Comparison of ENCODE assay signal across 36 cellular contexts in the genomic region with DNA sequence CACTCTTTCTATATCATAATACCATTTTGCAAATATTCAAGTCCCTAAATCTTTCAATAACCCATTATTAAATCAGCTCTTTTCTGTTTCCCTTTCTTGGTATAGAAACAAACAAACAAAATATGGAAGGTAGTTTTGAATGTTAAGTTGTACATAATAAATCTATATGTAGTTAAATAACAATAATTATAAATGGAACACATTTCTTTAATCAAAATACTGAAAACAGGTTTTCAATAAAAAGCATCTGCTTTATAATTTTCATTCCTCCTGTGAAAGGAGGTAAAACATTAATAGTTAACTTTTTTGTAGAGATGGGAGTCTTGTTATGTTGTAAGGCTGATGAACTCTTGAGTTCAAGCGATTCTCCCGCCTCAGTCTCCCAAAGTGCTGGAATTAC. TPM values are rescaled to one million over a fixed set of nuclear protein-coding genes. Genes with fewer than 3 reads are reported as not detected.
DNase-seq lines count a peak whose midpoint lies in the region; ATAC-seq, FAIRE-seq and TF ChIP-seq lines count a peak whose summit lies in the region.
"Had no signal": no experiment of that assay in that cellular context is flagged by ENCODE, and none has a peak within 500 bp of the region (broad histone marks: within the 10 kb centered on the region; RNA-seq: fewer than 3 reads in every experiment).

No MANE protein-coding gene starts in this region.

- no peaks in the 10 kb centered on the region for H4K20me1 ChIP-seq in K562 (replicated peaks; ENCODE audit: control insufficient read depth, insufficient read depth, low read length)
- H4K20me1 ChIP-seq: BLaER1; BLaER1 treated with 17β-estradiol and CSF1 and Interleukin-3, amounts not matched to agents 10 nM and 100 nM had no signal

- H3K27ac ChIP-seq in K562 (ENCODE audit: extremely low read depth, low read depth, low read length) (no peak overlapping the region), pancreas (no peak overlapping the region)
- H3K27ac ChIP-seq: 22Rv1; A549; BLaER1; BLaER1 treated with 17β-estradiol and CSF1 and Interleukin-3, amounts not matched to agents 10 nM and 100 nM; C4-2B had no signal

- POLR2A ChIA-PET in K562 (lab: Yijun Ruan, JAX): no interaction called here

- H3K27me3 ChIP-seq in K562 (ENCODE audit: control insufficient read depth in 2 of 2, insufficient read depth in 2 of 2, low read length in 2 of 2) (no peaks in the 10 kb centered on the region), pancreas (no peaks in the 10 kb centered on the region)
- H3K27me3 ChIP-seq: BE2C; BLaER1; BLaER1 treated with 17β-estradiol and CSF1 and Interleukin-3, amounts not matched to agents 10 nM and 100 nM had no signal

- no TSS peak for BruUV-seq in K562 (replicated peaks; lab: Mats Ljungman, UMichigan)

- H3K36me3 Mint-ChIP-seq in activated T-cell treated with anti-CD3 and anti-CD28 coated beads, Interleukin-2, amount 50 U/mL, for 72 hours (ENCODE audit: insufficient read depth in 2 of 2): no peaks in the 10 kb centered on the region
- H3K36me3 Mint-ChIP-seq: CD14-positive monocyte; CD4-positive, alpha-beta memory T cell; CD4-positive, CD25-positive, alpha-beta regulatory T cell; CD8-positive, alpha-beta memory T cell; CD8-positive, alpha-beta T cell had no signal

- no peak for TF ChIP-seq CTCF in K562 (IDR thresholded peaks at IDR 0.05 in 2 of 3, conservative IDR thresholded peaks at IDR 0.05 in 1 of 3; ENCODE audit: insufficient read depth in 2 of 3, low read depth in 1 of 3, low read length in 3 of 3)
- TF ChIP-seq CTCF in pancreas (IDR thresholded peaks at IDR 0.05): no peak

- no peak overlapping the region for H3K4me3 Mint-ChIP-seq in activated T-cell treated with anti-CD3 and anti-CD28 coated beads, Interleukin-2, amount 50 U/mL, for 72 hours
- H3K4me3 Mint-ChIP-seq: B cell; CD14-positive monocyte; CD4-positive, alpha-beta memory T cell; CD4-positive, alpha-beta T cell; CD4-positive, CD25-positive, alpha-beta regulatory T cell; CD8-positive, alpha-beta memory T cell; CD8-positive, alpha-beta T cell had no signal

- H3K79me2 ChIP-seq in K562 (ENCODE audit: control insufficient read depth, insufficient read depth, low read length): no peaks in the 10 kb centered on the region

- H3K27ac Mint-ChIP-seq in activated T-cell treated with anti-CD3 and anti-CD28 coated beads, Interleukin-2, amount 50 U/mL, for 72 hours: no peak overlapping the region
- H3K27ac Mint-ChIP-seq: B cell; CD14-positive monocyte; CD4-positive, alpha-beta memory T cell; CD4-positive, alpha-beta T cell; CD8-positive, alpha-beta memory T cell; CD8-positive, alpha-beta T cell had no signal

- peak; percentile 66 for FAIRE-seq in G401.6 (lab: Jason Lieb, UNC)
- no peak for FAIRE-seq in K562 (lab: Jason Lieb, UNC)
- peak; percentile 36 for FAIRE-seq in colon (lab: Jason Lieb, UNC)
- FAIRE-seq in pancreas (lab: Jason Lieb, UNC): peak; percentile 51
- FAIRE-seq: A549, D721Med had no signal

- WGBS in K562 (ENCODE audit: insufficient coverage, low coverage, missing lambda C conversion rate): 30% methylated on average over 2 of the region's 2 CpGs
- WGBS in pancreas, 2 donors: 96% methylated on average over 2 of the region's 2 CpGs

- intact Hi-C loops in K562 (cut with micrococcal nuclease) (no loop called here), pancreas (cut with DNase I) (no loop called here)

- H3K4me1 ChIP-seq in K562 (replicated peaks in 1 of 2; ENCODE audit: control insufficient read depth in 2 of 2, insufficient read depth in 2 of 2, low read length in 2 of 2): no peaks in the 10 kb centered on the region
- H3K4me1 ChIP-seq in pancreas: no peaks in the 10 kb centered on the region
- H3K4me1 ChIP-seq: A549, BE2C, BLaER1, Caco-2 had no signal

- no peak for TF ChIP-seq EP300 in K562 (IDR thresholded peaks at IDR 0.05; ENCODE audit: low read length)

- no peaks in the 10 kb centered on the region for H3K27me3 Mint-ChIP-seq in activated T-cell treated with anti-CD3 and anti-CD28 coated beads, Interleukin-2, amount 50 U/mL, for 72 hours (ENCODE audit: low read depth)
- H3K27me3 Mint-ChIP-seq: B cell; CD4-positive, alpha-beta memory T cell; CD4-positive, alpha-beta T cell; CD8-positive, alpha-beta memory T cell had no signal

- in situ Hi-C loops in K562 (cut with MboI): no loop called here

- CTCF ChIA-PET in K562 (lab: Yijun Ruan, JAX; ENCODE audit: low intra/inter-chr PET ratio): no interaction called here

- H3K4me2 ChIP-seq in K562 (ENCODE audit: insufficient read depth, low read length): no peak overlapping the region
- H3K4me2 ChIP-seq: A549; BLaER1; BLaER1 treated with 17β-estradiol and CSF1 and Interleukin-3, amounts not matched to agents 10 nM and 100 nM had no signal

- TF ChIP-seq POLR2A in K562 (conservative IDR thresholded peaks at IDR 0.05): no peak

- no peak for TF ChIP-seq RAD21 in K562 (CRISPR knock-in tag; conservative IDR thresholded peaks at IDR 0.05 in 1 of 2, IDR thresholded peaks at IDR 0.05 in 1 of 2)

- DNase-seq in K562 (ENCODE audit: extremely low read depth in 1 of 4, low spot score in 3 of 4) (no peak), pancreas (no peak), NCI-H1694 treated with DMSO at 0.1 percent for 48 hours (lab: John Stamatoyannopoulos, UW) (no peak)
- no peak for DNase-seq in activated CD4-positive, alpha-beta T cell treated with anti-CD3 and anti-CD28 coated beads for 4 hours
- DNase-seq in activated T-cell treated with anti-CD3 and anti-CD28 coated beads, Interleukin-2, amount 50 U/mL, for 72 hours: no peak
- DNase-seq: 8988T; ACHN; AML-193; BE2C; C1 segment of cervical spinal cord; Caco-2; Calu3; CD4-positive, alpha-beta memory T cell; CD4-positive, alpha-beta T cell; CD4-positive, CD25-positive, alpha-beta regulatory T cell; CD8-positive, alpha-beta memory T cell; CD8-positive, alpha-beta T cell; COR-L47; DMS 273 treated with DMSO at 0.1 percent for 48 hours; DMS153; DMS53; DMS79; DMS79 treated with DMSO at 0.1 percent for 48 hours; DND-41; EL had no signal

- H3K36me3 ChIP-seq in K562 (ENCODE audit: control insufficient read depth, insufficient read depth, low read length) (no peaks in the 10 kb centered on the region), pancreas (no peaks in the 10 kb centered on the region)
- H3K36me3 ChIP-seq: BE2C had no signal

- H3K9me3 ChIP-seq in K562 (replicated peaks; ENCODE audit: control insufficient read depth, insufficient read depth, low read depth, low read length): no peaks in the 10 kb centered on the region
- no peaks in the 10 kb centered on the region for H3K9me3 ChIP-seq in pancreas
- H3K9me3 ChIP-seq: A549, BE2C, Caco-2 had no signal

- H3K9ac ChIP-seq in K562 (ENCODE audit: insufficient read depth in 1 of 2, low read depth in 2 of 2, low read length in 2 of 2): no peak overlapping the region
- H3K9ac ChIP-seq: BLaER1; BLaER1 treated with 17β-estradiol and CSF1 and Interleukin-3, amounts not matched to agents 10 nM and 100 nM had no signal

- no peak overlapping the region for H2AFZ ChIP-seq in K562 (ENCODE audit: low read depth, low read length)

- H3K4me3 ChIP-seq in K562 (no peak overlapping the region), pancreas (no peak overlapping the region)
- H3K4me3 ChIP-seq: A549; BLaER1; BLaER1 treated with 17β-estradiol and CSF1 and Interleukin-3, amounts not matched to agents 10 nM and 100 nM had no signal

- H3K4me1 Mint-ChIP-seq in activated T-cell treated with anti-CD3 and anti-CD28 coated beads, Interleukin-2, amount 50 U/mL, for 72 hours (ENCODE audit: low read depth): no peaks in the 10 kb centered on the region
- H3K4me1 Mint-ChIP-seq: B cell; CD14-positive monocyte; CD4-positive, alpha-beta memory T cell; CD4-positive, CD25-positive, alpha-beta regulatory T cell; CD8-positive, alpha-beta memory T cell had no signal

- H3K9me1 ChIP-seq in K562 (ENCODE audit: control insufficient read depth, insufficient read depth, low read length): no peaks in the 10 kb centered on the region

- ATAC-seq in K562 (no peak), pancreas (no peak), HG02852 (IDR thresholded peaks at IDR 0.05; ENCODE audit: unreplicated experiment) (no peak)
- ATAC-seq in activated T-cell treated with anti-CD3 and anti-CD28 coated beads, Interleukin-2, amount 50 U/mL, for 72 hours (replicated peaks in 1 of 2): no peak
- ATAC-seq: A549; CD8-positive, alpha-beta T cell had no signal

- H3K9me3 Mint-ChIP-seq in activated T-cell treated with anti-CD3 and anti-CD28 coated beads, Interleukin-2, amount 50 U/mL, for 72 hours: peaks cover 0 to 2% of the 10 kb centered on the region in 2 donors
- H3K9me3 Mint-ChIP-seq: CD4-positive, alpha-beta T cell; CD4-positive, CD25-positive, alpha-beta regulatory T cell; CD8-positive, alpha-beta memory T cell; CD8-positive, alpha-beta T cell had no signal

RNA-seq across cellular contexts. Expression of gene CDKL3, which starts 54.2 kb away (rescaled TPM):
- 0.19 TPM in 1 of 2 replicates, not detected in the other for total RNA-seq in K562 (2011; cell fraction: chromatin; rRNA removed; ENCODE audit: low replicate concordance)
- not detected in 2 replicates for total RNA-seq in K562 (2011; cell fraction: nucleolus; rRNA removed)
- total RNA-seq in K562 (2011; cell fraction: nucleoplasm; rRNA removed): 0.66 and 0.92 TPM in 2 replicates
- total RNA-seq in K562 (2014; rRNA removed): 0.23 and 0.65 TPM in 2 replicates
- total RNA-seq in K562 (2014; rRNA removed; fragmentation: Illumina TruSeq; extraction: Trizol): 1.5 and 1.8 TPM in 2 replicates
- total RNA-seq in K562 (2015; rRNA removed; fragmentation: Illumina TruSeq; extraction: Trizol): 0.51 and 1.1 TPM in 2 replicates
- 1.1 and 1.8 TPM in 2 replicates for total RNA-seq in K562 (2021)
- 3.1 and 5.0 TPM in 2 replicates for polyA plus RNA-seq in K562 (2011; rRNA removed)
- 0.57 and 1.8 TPM in 2 replicates for polyA plus RNA-seq in K562 (2011; cell fraction: cytosol; rRNA removed)
- polyA plus RNA-seq in K562 (2011; cell fraction: nucleus; rRNA removed): 2.6 and 4.1 TPM in 2 replicates
- polyA plus RNA-seq in K562 (2012): 1.5 and 1.7 TPM in 2 replicates
- 1.5 and 2.4 TPM in 2 replicates for polyA plus RNA-seq in K562 (2014; fragmentation: Illumina TruSeq; extraction: Trizol)
- polyA plus RNA-seq in K562 (2014; fragmentation: Nextera tagmentation; extraction: Ambion mirVana): 1 to 10 TPM; 3.3 to 3.9 TPM
- polyA plus RNA-seq in K562 (2014; rRNA removed): 1.2 and 1.7 TPM in 2 replicates
- polyA minus RNA-seq in K562 (2011; rRNA and poly(A)+ RNA removed): 0.49 and 0.96 TPM in 2 replicates
- not detected in 2 replicates for polyA minus RNA-seq in K562 (2011; cell fraction: cytosol; rRNA and poly(A)+ RNA removed)
- polyA minus RNA-seq in K562 (2011; cell fraction: nucleus; rRNA and poly(A)+ RNA removed): 0.33 TPM in 1 of 2 replicates, not detected in the other
- 1 to 10 TPM in 4 of 6 donors, under 1 TPM in 2; 0.47 to 1.3 (median 1.1) TPM for total RNA-seq in pancreas
- 1 to 10 TPM; 1.7 to 3.8 TPM for polyA plus RNA-seq in pancreas
- 1 to 10 TPM; 3.9 to 5.8 TPM for total RNA-seq in activated T-cell treated with anti-CD3 and anti-CD28 coated beads, Interleukin-2, amount 50 U/mL, for 72 hours
- total RNA-seq: CD4-positive, CD25-positive, alpha-beta regulatory T cell had no signal

RNA-seq across cellular contexts. Expression of gene UBE2B, which starts 58.6 kb away (rescaled TPM):
- total RNA-seq in K562 (2011; cell fraction: chromatin; rRNA removed; ENCODE audit: low replicate concordance): 39.2 and 116 TPM in 2 replicates
- 17.2 and 18.7 TPM in 2 replicates for total RNA-seq in K562 (2011; cell fraction: nucleolus; rRNA removed)
- total RNA-seq in K562 (2011; cell fraction: nucleoplasm; rRNA removed): 47.7 and 64.6 TPM in 2 replicates
- total RNA-seq in K562 (2014; rRNA removed) (8.4 and 13.1 TPM in 2 replicates), K562 (2014; rRNA removed; fragmentation: Illumina TruSeq; extraction: Trizol) (61.8 and 72.4 TPM in 2 replicates), K562 (2015; rRNA removed; fragmentation: Illumina TruSeq; extraction: Trizol) (37.8 and 40.0 TPM in 2 replicates), K562 (2021) (73.1 and 75.5 TPM in 2 replicates), pancreas (10 to 100 TPM; 41.5 to 68.7 (median 47.2) TPM)
- polyA plus RNA-seq in K562 (2011; rRNA removed) (64.1 and 83.2 TPM in 2 replicates), K562 (2014; fragmentation: Illumina TruSeq; extraction: Trizol) (71.6 and 88.9 TPM in 2 replicates), K562 (2014; fragmentation: Nextera tagmentation; extraction: Ambion mirVana) (100 to 1,000 TPM; 165 to 198 TPM), K562 (2014; rRNA removed) (38.0 and 54.7 TPM in 2 replicates), pancreas (10 to 100 TPM; 45.4 to 72.1 TPM)
- 13.4 and 26.8 TPM in 2 replicates for polyA plus RNA-seq in K562 (2011; cell fraction: cytosol; rRNA removed)
- 16.4 and 23.7 TPM in 2 replicates for polyA plus RNA-seq in K562 (2011; cell fraction: nucleus; rRNA removed)
- polyA plus RNA-seq in K562 (2012): 77.7 and 90.1 TPM in 2 replicates
- polyA minus RNA-seq in K562 (2011; rRNA and poly(A)+ RNA removed): 23.5 and 30.8 TPM in 2 replicates
- 32.7 and 42.6 TPM in 2 replicates for polyA minus RNA-seq in K562 (2011; cell fraction: cytosol; rRNA and poly(A)+ RNA removed)
- 12.8 and 16.6 TPM in 2 replicates for polyA minus RNA-seq in K562 (2011; cell fraction: nucleus; rRNA and poly(A)+ RNA removed)
- 100 to 1,000 TPM; 129 to 162 TPM for total RNA-seq in activated T-cell treated with anti-CD3 and anti-CD28 coated beads, Interleukin-2, amount 50 U/mL, for 72 hours
